In genomic region chr5:121445511-121445910, GRCh38 we compare ENCODE assay signal across 22 cellular contexts.
"Had no signal": no experiment of that assay in that cellular context is flagged by ENCODE, and none has a peak within 500 bp of the region (broad histone marks: within the 10 kb centered on the region; RNA-seq: fewer than 3 reads in every experiment).

No MANE protein-coding gene starts in this region.

- H3K79me2 ChIP-seq: hepatocyte, parathyroid adenoma had no signal

- H3K27ac ChIP-seq: hepatocyte, left ventricle myocardium inferior, neutrophil, parathyroid adenoma, right atrium auricular region, right lobe of liver, stomach, thoracic aorta, tibial artery, uterus had no signal

- H3K4me2 ChIP-seq: hepatocyte, smooth muscle cell had no signal

- DNase-seq: islet precursor cell; left ventricle myocardium inferior; midbrain; mucosa of descending colon; naive thymus-derived CD4-positive, alpha-beta T cell; occipital lobe; stimulated activated CD4-positive, alpha-beta T cell treated with anti-CD3 and anti-CD28 coated beads, Interleukin-1b, Interleukin-23, amount 100 ng/mL, for 48 hours; stimulated activated CD4-positive, alpha-beta T cell treated with anti-CD3 and anti-CD28 coated beads, Interleukin-4, amount 100 ng/mL, for 1 hour; stimulated activated naive B cell treated with anti-CD40 and anti-IgM and Interleukin-4, amounts not matched to agents 10 μg/mL and 1 μg/mL and 100 μg/mL, for 72 hours; stimulated activated naive CD8-positive, alpha-beta T cell treated with anti-CD3 and anti-CD28 coated beads, Interleukin-15, Interleukin-2, amounts not matched to agents 100 U/mL and 50 U/mL, for 24 hours; stomach; tibial artery; uterus had no signal

- H3K27me3 ChIP-seq: hepatocyte, neutrophil, right atrium auricular region, right lobe of liver, stomach, tibial artery, uterus had no signal

- H3K9me3 ChIP-seq: mucosa of descending colon, neutrophil, right atrium auricular region, right lobe of liver, thoracic aorta, tibial artery, uterus had no signal

- H3K4me1 ChIP-seq: left ventricle myocardium inferior, parathyroid adenoma, right atrium auricular region, right lobe of liver, stomach, tibial artery, uterus had no signal

- ATAC-seq: mucosa of descending colon; naive thymus-derived CD4-positive, alpha-beta T cell; natural killer cell treated with Interleukin-12 subunit alpha and Interleukin-12 subunit beta and Interleukin-15 and Interleukin-18, amount 100 ng/mL, for 72 hours; right lobe of liver; stimulated activated naive B cell treated with anti-CD40 and anti-IgM and Interleukin-4, amounts not matched to agents 10 μg/mL and 1 μg/mL and 100 μg/mL, for 72 hours; stimulated activated naive CD8-positive, alpha-beta T cell treated with anti-CD3 and anti-CD28 coated beads, Interleukin-15, Interleukin-2, amounts not matched to agents 100 U/mL and 50 U/mL, for 24 hours had no signal

- H2AFZ ChIP-seq: hepatocyte, parathyroid adenoma had no signal

- H3K4me3 ChIP-seq: hepatocyte, left ventricle myocardium inferior, lung, mucosa of descending colon, right atrium auricular region, right lobe of liver, smooth muscle cell, stomach, thoracic aorta, tibial artery, uterus had no signal

- H3K36me3 ChIP-seq: left ventricle myocardium inferior, neutrophil, right atrium auricular region, right lobe of liver, stomach, thoracic aorta, tibial artery, uterus had no signal

- H3K9ac ChIP-seq: parathyroid adenoma had no signal
